ENCODE assay signal across 8 cellular contexts in genomic region chr19:9674669-9675357, GRCh38. TPM values are rescaled to one million over a fixed set of nuclear protein-coding genes. Genes with fewer than 3 reads are reported as not detected.
DNase-seq lines count a peak whose midpoint lies in the region; ATAC-seq and TF ChIP-seq lines count a peak whose summit lies in the region.

Gene ZNF562, minus strand, starts transcription at chr19:9675100. Its CDS starts 14,356 bp downstream, at chr19:9660744.

- H3K4me1 Mint-ChIP-seq in T-helper 2 cell treated with Interferon-gamma antibody and Interleukin-4, amounts not matched to agents 5 μg/mL and 100 μg/mL, for 36 hours (ENCODE audit: low read depth) = peaks cover 5% of the 10 kb centered on the region

- DNase-seq in GM03348 (ENCODE audit: low spot score) = peak; percentile 94
- DNase-seq in NCI-H1417 treated with DMSO at 0.1 percent for 48 hours (lab: John Stamatoyannopoulos, UW) = peak; percentile 28
- peak; percentile 72 for DNase-seq in T-helper 2 cell treated with Interferon-gamma antibody and Interleukin-4, amounts not matched to agents 5 μg/mL and 100 μg/mL, for 36 hours (ENCODE audit: low spot score)
- DNase-seq in ascending aorta (ENCODE audit: low spot score in 2 of 2) = peak; percentile 31 to 91
- peak; percentile 91 for DNase-seq in hepatic stellate cell (ENCODE audit: low spot score)
- DNase-seq in retina = peak; percentile 98
- no peak for DNase-seq in Kasumi-1 (lab: John Stamatoyannopoulos, UW)

- peak; percentile 81 for ATAC-seq in HG02610 (IDR thresholded peaks at IDR 0.05; ENCODE audit: unreplicated experiment)

- no peak for TF ChIP-seq CTCF in ascending aorta (IDR thresholded peaks at IDR 0.05)

- intact Hi-C loops in ascending aorta (cut with DNase I) = loop anchor here (1.0 to 10.0 kb wide), 4 partner anchors 54 to 840 kb away; partner anchors contain the start of genes MBD3L1, ZNF558, ZNF561 and ZNF846

- H3K27ac ChIP-seq in ascending aorta = peak within 1 kb of the TSS; percentile 84 to 94

- peaks cover 43% of the 10 kb centered on the region for H3K36me3 Mint-ChIP-seq in T-helper 2 cell treated with Interferon-gamma antibody and Interleukin-4, amounts not matched to agents 5 μg/mL and 100 μg/mL, for 36 hours (ENCODE audit: low read depth)

- peak within 1 kb of the TSS; percentile 90 for H3K27ac Mint-ChIP-seq in T-helper 2 cell treated with Interferon-gamma antibody and Interleukin-4, amounts not matched to agents 5 μg/mL and 100 μg/mL, for 36 hours

- peaks cover 0 to 3% of the 10 kb centered on the region in 2 donors for H3K4me1 ChIP-seq in ascending aorta

- H3K9me3 Mint-ChIP-seq in T-helper 2 cell treated with Interferon-gamma antibody and Interleukin-4, amounts not matched to agents 5 μg/mL and 100 μg/mL, for 36 hours = peaks cover 45% of the 10 kb centered on the region

- peaks cover 9 to 44% of the 10 kb centered on the region in 2 donors for H3K9me3 ChIP-seq in ascending aorta

- peak within 1 kb of the TSS; percentile 71 to 85 for H3K4me3 ChIP-seq in ascending aorta

- H3K4me3 Mint-ChIP-seq in T-helper 2 cell treated with Interferon-gamma antibody and Interleukin-4, amounts not matched to agents 5 μg/mL and 100 μg/mL, for 36 hours = peak within 1 kb of the TSS; percentile 83

- H3K27me3 ChIP-seq in ascending aorta = no peaks in the 10 kb centered on the region

- peaks cover 0 to 18% of the 10 kb centered on the region in 2 donors for H3K36me3 ChIP-seq in ascending aorta

- H3K27me3 Mint-ChIP-seq in T-helper 2 cell treated with Interferon-gamma antibody and Interleukin-4, amounts not matched to agents 5 μg/mL and 100 μg/mL, for 36 hours (ENCODE audit: low read depth) = no peaks in the 10 kb centered on the region

RNA-seq across cellular contexts. Expression of gene ZNF562, which starts in this region (rescaled TPM):
- 21.1 TPM for total RNA-seq in ascending aorta

Comparison
In these comparisons a context has a peak if more than half of its experiments do, and no peak if none do; other contexts are left out.
1. DNase-seq: peak in GM03348 (single experiment), NCI-H1417 treated with DMSO at 0.1 percent for 48 hours (single experiment), T-helper 2 cell treated with Interferon-gamma antibody and Interleukin-4, amounts not matched to agents 5 μg/mL and 100 μg/mL, for 36 hours (single experiment), ascending aorta (2 of 2), hepatic stellate cell (single experiment) and retina (single experiment); none in Kasumi-1 (0 of 2).